21 cellular contexts compared by ENCODE assay signal in genomic region chr9:5274770-5275169, GRCh38. TPM values are rescaled to one million over a fixed set of nuclear protein-coding genes. Genes with fewer than 3 reads are reported as not detected.
"Had no signal": no experiment of that assay in that cellular context is flagged by ENCODE, and none has a peak within 500 bp of the region (broad histone marks: within the 10 kb centered on the region; RNA-seq: fewer than 3 reads in every experiment).

No MANE protein-coding gene starts in this region.

- H3K27ac ChIP-seq: prostate gland, tibial artery had no signal

- ATAC-seq: activated T-cell treated with anti-CD3 and anti-CD28 coated beads, Interleukin-2, amount 50 U/mL, for 72 hours; left lobe of liver; right cardiac atrium had no signal

- H3K36me3 ChIP-seq: prostate gland, tibial artery had no signal

- DNase-seq: activated CD4-positive, alpha-beta T cell treated with anti-CD3 and anti-CD28 coated beads, Interleukin-2, amount 10 ng/mL, durations not matched to agents 7 days and 5 days; activated CD8-positive, alpha-beta memory T cell treated with anti-CD3 and anti-CD28 coated beads, Interleukin-2, amount 50 U/mL, for 48 hours; activated gamma-delta T cell treated with Interleukin-2 at 50 U/mL for 16 hours; activated T-cell treated with anti-CD3 and anti-CD28 coated beads, Interleukin-2, amount 50 U/mL, for 72 hours; amniotic stem cell; midbrain; right cardiac atrium; small intestine; stimulated activated CD4-positive, alpha-beta T cell treated with anti-CD3 and anti-CD28 coated beads, Interleukin-4, amount 100 ng/mL, for 24 hours; stimulated activated naive CD4-positive, alpha-beta T cell; tibial artery had no signal

- H3K9me3 ChIP-seq: prostate gland, tibial artery had no signal

- H3K27me3 ChIP-seq: tibial artery had no signal

- H3K4me3 ChIP-seq: prostate gland, tibial artery had no signal

- H3K4me1 ChIP-seq: prostate gland, tibial artery had no signal

RNA-seq across cellular contexts. Expression of gene RLN2, which starts 29.7 kb away (rescaled TPM):
- total RNA-seq: left lobe of liver, omental fat pad, subcutaneous adipose tissue had no signal
- polyA plus RNA-seq: neural cell had no signal

RNA-seq across cellular contexts. Expression of gene INSL4, which starts 43.6 kb away (rescaled TPM):
- total RNA-seq: activated CD4-positive, alpha-beta T cell treated with anti-CD3 and anti-CD28 coated beads, Interleukin-2, amount 10 ng/mL, durations not matched to agents 7 days and 5 days; activated T-cell treated with anti-CD3 and anti-CD28 coated beads, Interleukin-2, amount 50 U/mL, for 72 hours; cardiac septum; left lobe of liver; lung microvascular endothelial cell; myocyte; omental fat pad; prostate gland; right cardiac atrium; subcutaneous adipose tissue had no signal
- polyA plus RNA-seq: esophagus, keratinocyte, neural cell, right cardiac atrium, small intestine had no signal
